In genomic region chrX:111568356-111568755, GRCh38 we compare ENCODE assay signal across 10 cellular contexts. TPM values are rescaled to one million over a fixed set of nuclear protein-coding genes. Genes with fewer than 3 reads are reported as not detected.
DNase-seq lines count a peak whose midpoint lies in the region; ATAC-seq and TF ChIP-seq lines count a peak whose summit lies in the region.
"Had no signal": no experiment of that assay in that cellular context is flagged by ENCODE, and none has a peak within 500 bp of the region (broad histone marks: within the 10 kb centered on the region; RNA-seq: fewer than 3 reads in every experiment).

No MANE protein-coding gene starts in this region.

- H3K27ac Mint-ChIP-seq in GM23338, result no peak overlapping the region
- H3K27ac Mint-ChIP-seq: activated CD4-positive, alpha-beta memory T cell treated with anti-CD3 and anti-CD28 coated beads for 36 hours had no signal

- H3K4me1 ChIP-seq in GM23338 (ENCODE audit: insufficient read depth) (no peaks in the 10 kb centered on the region; the same call in 1 of the 2 replicates), hepatocyte (ENCODE audit: insufficient read depth) (no peaks in the 10 kb centered on the region)

- H3K4me1 Mint-ChIP-seq in GM23338, result no peaks in the 10 kb centered on the region; the same call in 2 of the 3 replicates

- H3K79me2 ChIP-seq in GM23338 (replicated peaks; ENCODE audit: insufficient read depth) (no peaks in the 10 kb centered on the region), hepatocyte (no peaks in the 10 kb centered on the region)

- H2AFZ ChIP-seq in GM23338 (no peak overlapping the region), hepatocyte (no peak overlapping the region)

- H4K20me1 ChIP-seq in GM23338 (replicated peaks; ENCODE audit: insufficient read depth) (no peaks in the 10 kb centered on the region), hepatocyte (ENCODE audit: insufficient read depth, poor library complexity, severe bottlenecking) (no peaks in the 10 kb centered on the region)

- H3K27me3 ChIP-seq in GM23338 (ENCODE audit: insufficient read depth) (no peaks in the 10 kb centered on the region), hepatocyte (no peaks in the 10 kb centered on the region)

- H3K9me2 ChIP-seq in GM23338 (ENCODE audit: insufficient read depth) (no peaks in the 10 kb centered on the region), hepatocyte (replicated peaks; ENCODE audit: insufficient read depth) (no peaks in the 10 kb centered on the region)

- H3K36me3 Mint-ChIP-seq in GM23338 (ENCODE audit: low read depth), result no peaks in the 10 kb centered on the region
- H3K36me3 Mint-ChIP-seq: activated CD4-positive, alpha-beta memory T cell treated with anti-CD3 and anti-CD28 coated beads for 36 hours had no signal

- peaks cover 4% of the 10 kb centered on the region for H3K27me3 Mint-ChIP-seq in GM23338 (ENCODE audit: insufficient read depth, low read depth, poor library complexity)

- no peak overlapping the region for H3K4me3 ChIP-seq in GM23338
- no peak overlapping the region for H3K4me3 ChIP-seq in hepatocyte

- CTCF ChIA-PET in RWPE1 (lab: Yijun Ruan, JAX), result interaction anchor here (0.6 to 1.1 kb wide), 2 partner anchors 15 to 496 kb away, joined by 4 read pairs; no protein-coding TSS in a partner anchor

- H3K36me3 ChIP-seq in GM23338 (ENCODE audit: insufficient read depth) (no peaks in the 10 kb centered on the region), hepatocyte (replicated peaks; ENCODE audit: insufficient read depth, low read depth) (no peaks in the 10 kb centered on the region)

- TF ChIP-seq CTCF in GM23338 (conservative IDR thresholded peaks at IDR 0.05; ENCODE audit: low read depth in 2 of 2), result peak; percentile 61 to 72
- TF ChIP-seq CTCF in RWPE1 (conservative IDR thresholded peaks at IDR 0.05; ENCODE audit: low read depth), result no peak
- TF ChIP-seq CTCF in hepatocyte (IDR thresholded peaks at IDR 0.05; ENCODE audit: poor library complexity), result peak; percentile 49

- peak; percentile 85 for ATAC-seq in GM23338
- ATAC-seq in HG03469 (IDR thresholded peaks at IDR 0.05; ENCODE audit: unreplicated experiment), result no peak
- no peak for ATAC-seq in GM21576 (IDR thresholded peaks at IDR 0.05; ENCODE audit: unreplicated experiment)

- H3K9me3 Mint-ChIP-seq in GM23338, result no peaks in the 10 kb centered on the region; the same call in 2 of the 3 replicates
- H3K9me3 Mint-ChIP-seq: activated CD4-positive, alpha-beta memory T cell treated with anti-CD3 and anti-CD28 coated beads for 36 hours had no signal

- H3K4me3 Mint-ChIP-seq in GM23338, result no peak overlapping the region
- H3K4me3 Mint-ChIP-seq: activated CD4-positive, alpha-beta memory T cell treated with anti-CD3 and anti-CD28 coated beads for 36 hours had no signal

- H3F3A ChIP-seq in GM23338 (replicated peaks; ENCODE audit: low read depth), result no peaks in the 10 kb centered on the region

- DNase-seq in AG08396 (ENCODE audit: low spot score), result peak; percentile 11
- peak; percentile 63 for DNase-seq in GM23338 (ENCODE audit: low spot score)
- DNase-seq in RWPE1 (ENCODE audit: low spot score), result peak; percentile 1
- DNase-seq in hepatocyte (ENCODE audit: low spot score), result peak; percentile 50
- DNase-seq in NCI-H2107 treated with DMSO at 0.1 percent for 48 hours (lab: John Stamatoyannopoulos, UW; ENCODE audit: unreplicated experiment), result no peak
- no peak for DNase-seq in activated CD4-positive, CD25-positive, alpha-beta regulatory T cell treated with anti-CD3 and anti-CD28 coated beads, Interleukin-2, amount 50 U/mL, for 72 hours
- DNase-seq: activated CD4-positive, alpha-beta memory T cell treated with anti-CD3 and anti-CD28 coated beads for 36 hours; NCI-H1436 had no signal

- H3K4me2 ChIP-seq in GM23338 (no peak overlapping the region), hepatocyte (no peak overlapping the region)

- WGBS in hepatocyte (ENCODE audit: low lambda C conversion rate, missing lambda C conversion rate), result 52% methylated on average over 4 of the region's 4 CpGs

- H3K27ac ChIP-seq in GM23338 (ENCODE audit: low read depth) (no peak overlapping the region), RWPE1 (no peak overlapping the region), hepatocyte (no peak overlapping the region)

- no peaks in the 10 kb centered on the region for H3K9me3 ChIP-seq in hepatocyte (ENCODE audit: low read depth)

- POLR2A ChIA-PET in RWPE1 (lab: Yijun Ruan, JAX; ENCODE audit: low non-redundant PET), result no interaction called here

TF ChIP-seq in GM23338, 12 proteins besides CTCF, POLR2A, EP300 and RAD21:
- no peak for TF ChIP-seq POLR2AphosphoS5 (IDR thresholded peaks at IDR 0.05; ENCODE audit: low read depth)
- no peak for TF ChIP-seq EZH2phosphoT487 (IDR thresholded peaks at IDR 0.05; ENCODE audit: unreplicated experiment)
- no peak for TF ChIP-seq JUNB (IDR thresholded peaks at IDR 0.05; ENCODE audit: unreplicated experiment)
- TF ChIP-seq ZNF114 (CRISPR knock-in tag; IDR thresholded peaks at IDR 0.05), result no peak
- no peak for TF ChIP-seq NANOG (IDR thresholded peaks at IDR 0.05; ENCODE audit: borderline replicate concordance)
TF ChIP-seq in GM23338: peak in this region for 0.

RNA-seq across cellular contexts. Expression of gene SERTM2, which starts 56.9 kb away (rescaled TPM):
- 0.50 and 0.59 TPM in 2 replicates for total RNA-seq in GM23338 (2014; rRNA removed; shearing (Covaris generic))
- 0.09 and 0.27 TPM in 2 replicates for polyA plus RNA-seq in GM23338 (2016; fragmentation: Nextera tagmentation; extraction: Ambion mirVana)
- total RNA-seq in hepatocyte, result 2.8 and 2.9 TPM in 2 replicates
- polyA plus RNA-seq in hepatocyte, result 1.6 and 3.8 TPM in 2 replicates
- total RNA-seq: activated CD4-positive, alpha-beta memory T cell treated with anti-CD3 and anti-CD28 coated beads for 36 hours had no signal

Comparison
In these comparisons a context has a peak if more than half of its experiments do, and no peak if none do; other contexts are left out.
1. DNase-seq: peak in AG08396 (single experiment), GM23338 (single experiment), RWPE1 (single experiment) and hepatocyte (single experiment); none in NCI-H2107 treated with DMSO at 0.1 percent for 48 hours (single experiment) and activated CD4-positive, CD25-positive, alpha-beta regulatory T cell treated with anti-CD3 and anti-CD28 coated beads, Interleukin-2, amount 50 U/mL, for 72 hours (single experiment).